Comparison of ENCODE assay signal across 27 cellular contexts in the genomic region with DNA sequence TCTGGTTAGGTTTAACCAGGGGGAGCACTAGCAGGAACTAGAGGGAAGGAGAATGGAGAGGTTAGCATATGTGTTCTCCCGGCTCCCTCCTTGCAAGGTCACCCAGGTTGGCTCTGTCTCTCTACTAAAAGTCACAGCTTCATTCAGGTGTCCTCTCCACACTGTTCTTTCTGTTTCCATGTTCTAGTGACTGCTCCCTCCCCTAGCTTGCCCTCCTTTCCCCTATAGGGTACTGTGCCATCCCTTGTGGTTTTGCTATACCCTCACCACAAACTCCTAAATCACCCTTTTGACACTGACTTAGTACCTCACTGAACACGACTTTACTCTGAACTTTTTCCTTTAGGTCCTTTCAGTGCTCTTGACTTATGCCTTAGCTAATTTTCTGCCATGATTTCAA.
A peak's percentile ranks its signal among the peaks of the same experiment; 100 is the strongest.
DNase-seq lines count a peak whose midpoint lies in the region; ATAC-seq lines count a peak whose summit lies in the region.
"Had no signal": no experiment of that assay in that cellular context is flagged by ENCODE, and none has a peak within 500 bp of the region (broad histone marks: within the 10 kb centered on the region; RNA-seq: fewer than 3 reads in every experiment).

No MANE protein-coding gene starts in this region.

- H3K27ac Mint-ChIP-seq in activated T-helper 17 cell treated with anti-CD3 and anti-CD28 coated beads, Interleukin-2, amount 50 U/mL, for 72 hours = no peak overlapping the region
- H3K27ac Mint-ChIP-seq: activated T-cell treated with anti-CD3 and anti-CD28 coated beads, Interleukin-2, amount 50 U/mL, for 24 hours; CD8-positive, alpha-beta T cell; effector memory CD8-positive, alpha-beta T cell; GM23338; progenitor cell of endocrine pancreas; T-cell had no signal

- H3K36me3 Mint-ChIP-seq in activated T-helper 17 cell treated with anti-CD3 and anti-CD28 coated beads, Interleukin-2, amount 50 U/mL, for 72 hours (ENCODE audit: low read depth) = no peaks in the 10 kb centered on the region
- H3K36me3 Mint-ChIP-seq: CD8-positive, alpha-beta T cell; T-cell had no signal

- no peaks in the 10 kb centered on the region for H3K4me1 Mint-ChIP-seq in activated T-helper 17 cell treated with anti-CD3 and anti-CD28 coated beads, Interleukin-2, amount 50 U/mL, for 72 hours
- H3K4me1 Mint-ChIP-seq: T-cell had no signal

- no peaks in the 10 kb centered on the region for H3K27me3 Mint-ChIP-seq in activated T-helper 17 cell treated with anti-CD3 and anti-CD28 coated beads, Interleukin-2, amount 50 U/mL, for 72 hours
- H3K27me3 Mint-ChIP-seq: activated T-cell treated with anti-CD3 and anti-CD28 coated beads, Interleukin-2, amount 50 U/mL, for 24 hours; effector memory CD8-positive, alpha-beta T cell; progenitor cell of endocrine pancreas; T-cell had no signal

- H3K4me3 Mint-ChIP-seq in activated T-helper 17 cell treated with anti-CD3 and anti-CD28 coated beads, Interleukin-2, amount 50 U/mL, for 72 hours = no peak overlapping the region
- H3K4me3 Mint-ChIP-seq: activated T-cell treated with anti-CD3 and anti-CD28 coated beads, Interleukin-2, amount 50 U/mL, for 24 hours; CD8-positive, alpha-beta T cell; effector memory CD8-positive, alpha-beta T cell; GM23338; T-cell had no signal

- peak; percentile 39 for DNase-seq in GDM1 (lab: John Stamatoyannopoulos, UW)
- DNase-seq in DMS79 treated with DMSO at 0.1 percent for 48 hours (lab: John Stamatoyannopoulos, UW) = no peak
- no peak for DNase-seq in inferior parietal cortex (ENCODE audit: extremely low spot score)
- no peak for DNase-seq in activated CD8-positive, alpha-beta memory T cell treated with anti-CD3 and anti-CD28 coated beads for 24 hours
- no peak for DNase-seq in left lobe of liver (ENCODE audit: low spot score)
- DNase-seq: activated CD4-positive, CD25-positive, alpha-beta regulatory T cell treated with anti-CD3 and anti-CD28 coated beads, Interleukin-2, amount 50 U/mL, for 72 hours; activated naive CD4-positive, alpha-beta T cell treated with Interleukin-2 at 50 U/mL for 16 hours; activated T-cell treated with anti-CD3 and anti-CD28 coated beads, Interleukin-2, amount 50 U/mL, for 24 hours; CD8-positive, alpha-beta T cell; effector memory CD8-positive, alpha-beta T cell; foreskin keratinocyte; left colon; mesendoderm; NCI-H1436 treated with DMSO at 0.1 percent for 48 hours; NCI-H446 treated with DMSO at 0.1 percent for 48 hours; NK-92 treated with Interleukin-12 subunit alpha and Interleukin-12 subunit beta, amount 100 ng/mL, for 24 hours; SHP77 treated with DMSO at 0.1 percent for 48 hours; stimulated activated CD4-positive, alpha-beta T cell treated with anti-CD3 and anti-CD28 coated beads, Interleukin-15, amount 100 ng/mL, for 24 hours; T-cell; upper lobe of left lung had no signal

- ATAC-seq in GM19351 (IDR thresholded peaks at IDR 0.05; ENCODE audit: unreplicated experiment) = peak; percentile 19
- ATAC-seq in HG03103 (IDR thresholded peaks at IDR 0.05; ENCODE audit: low read depth, unreplicated experiment) = peak; percentile 25
- peak; percentile 29 for ATAC-seq in activated T-helper 17 cell treated with anti-CD3 and anti-CD28 coated beads, Interleukin-2, amount 50 U/mL, for 72 hours (replicated peaks)
- no peak for ATAC-seq in left lobe of liver
- ATAC-seq: A549; CD8-positive, alpha-beta T cell; effector memory CD8-positive, alpha-beta T cell; esophagus mucosa; foreskin keratinocyte; GM23338; left colon; T-cell had no signal

- H3K9me3 Mint-ChIP-seq in activated T-helper 17 cell treated with anti-CD3 and anti-CD28 coated beads, Interleukin-2, amount 50 U/mL, for 72 hours = peaks cover 3% of the 10 kb centered on the region
- H3K9me3 Mint-ChIP-seq: effector memory CD8-positive, alpha-beta T cell; T-cell had no signal
